Comparison of ENCODE assay signal across 15 cellular contexts in genomic region chr5:40781843-40782409, GRCh38. TPM values are rescaled to one million over a fixed set of nuclear protein-coding genes. Genes with fewer than 3 reads are reported as not detected.
A peak's percentile ranks its signal among the peaks of the same experiment; 100 is the strongest.
DNase-seq lines count a peak whose midpoint lies in the region; ATAC-seq, FAIRE-seq and TF ChIP-seq lines count a peak whose summit lies in the region.
"Had no signal": no experiment of that assay in that cellular context is flagged by ENCODE, and none has a peak within 500 bp of the region (broad histone marks: within the 10 kb centered on the region; RNA-seq: fewer than 3 reads in every experiment).

No MANE protein-coding gene starts in this region.

- CTCF ChIA-PET in AG04450 (lab: Charles Lee): interaction anchor here (0.9 kb wide), 1 partner anchor 21 kb away, joined by 3 read pairs; no protein-coding TSS in a partner anchor

- H3K4me3 ChIP-seq in AG04450 (ENCODE audit: low read depth, low read length): no peak overlapping the region
- H3K4me3 ChIP-seq in cardiac fibroblast (replicated peaks in 1 of 2; ENCODE audit: low read depth in 2 of 2, low read length in 2 of 2): no peak overlapping the region
- H3K4me3 ChIP-seq: coronary artery had no signal

- TF ChIP-seq POLR2A in H54 (IDR thresholded peaks at IDR 0.05; ENCODE audit: low read depth, low read length): no peak

- H3K27me3 ChIP-seq in AG04450 (ENCODE audit: control insufficient read depth, insufficient read depth, low read length): no peaks in the 10 kb centered on the region

- POLR2A ChIA-PET in AG04450 (lab: Yijun Ruan, JAX): interaction anchor here (0.6 to 0.9 kb wide), 2 partner anchors 11 to 15 kb away, joined by 3 to 4 read pairs; no protein-coding TSS in a partner anchor

- FAIRE-seq in H54 (lab: Jason Lieb, UNC) (peak; percentile 67), D721Med (lab: Jason Lieb, UNC) (no peak)

- no peak for TF ChIP-seq CTCF in AG04450 (IDR thresholded peaks at IDR 0.05; ENCODE audit: low read depth, low read length)
- no peak for TF ChIP-seq CTCF in cardiac fibroblast (IDR thresholded peaks at IDR 0.05; ENCODE audit: low read depth, low read length)
- TF ChIP-seq CTCF in D721Med (IDR thresholded peaks at IDR 0.05; ENCODE audit: insufficient read depth, missing control alignments): no peak

- no peaks in the 10 kb centered on the region for H3K9me3 ChIP-seq in AG04450 (ENCODE audit: control insufficient read depth, insufficient read depth, low read length)

- DNase-seq in AG04450 (ENCODE audit: low read depth, low spot score) (peak; percentile 29), H54 (ENCODE audit: insufficient read length, low spot score) (no peak), cardiac fibroblast (ENCODE audit: low read depth in 2 of 2) (peak; percentile 66 to 86), iris pigment epithelial cell (ENCODE audit: low read depth) (peak; percentile 82), NCI-H526 treated with DMSO at 0.1 percent for 48 hours (lab: John Stamatoyannopoulos, UW) (no peak), activated gamma-delta T cell treated with Interleukin-2 at 50 U/mL for 16 hours (no peak), D721Med (ENCODE audit: insufficient read length, low spot score) (no peak)
- DNase-seq: activated CD4-positive, CD25-positive, alpha-beta regulatory T cell; NCI-H1092; NCI-H524 treated with DMSO at 0.1 percent for 48 hours had no signal

- H3K27ac ChIP-seq in AG04450 (ENCODE audit: low read depth, low read length): no peak overlapping the region
- H3K27ac ChIP-seq: coronary artery, HL-60 had no signal

- ATAC-seq in HG02623 (IDR thresholded peaks at IDR 0.05; ENCODE audit: unreplicated experiment): no peak
- ATAC-seq: left lobe of liver; stimulated activated memory B cell treated with anti-CD40 and anti-IgM and Interleukin-4, amounts not matched to agents 10 μg/mL and 1 μg/mL and 100 μg/mL, for 72 hours had no signal

RNA-seq across cellular contexts. Expression of gene PRKAA1, which starts 16.2 kb away (rescaled TPM):
- 79.1 and 107 TPM in 2 replicates for polyA plus RNA-seq in AG04450 (2011; rRNA removed)
- polyA minus RNA-seq in AG04450 (2011; rRNA and poly(A)+ RNA removed): 59.5 and 75.8 TPM in 2 replicates

RNA-seq across cellular contexts. Expression of gene TTC33, which starts 26.2 kb away (rescaled TPM):
- polyA plus RNA-seq in AG04450 (2011; rRNA removed): 9.2 and 12.4 TPM in 2 replicates
- polyA minus RNA-seq in AG04450 (2011; rRNA and poly(A)+ RNA removed): 6.1 and 10.5 TPM in 2 replicates

RNA-seq across cellular contexts. Expression of gene RPL37, which starts 53.1 kb away (rescaled TPM):
- polyA plus RNA-seq in AG04450 (2011; rRNA removed): 4,632 and 5,076 TPM in 2 replicates
- 759 and 826 TPM in 2 replicates for polyA minus RNA-seq in AG04450 (2011; rRNA and poly(A)+ RNA removed)

RNA-seq across cellular contexts. Expression of gene CARD6, which starts 59.2 kb away (rescaled TPM):
- polyA plus RNA-seq in AG04450 (2011; rRNA removed): 3.2 and 4.2 TPM in 2 replicates
- polyA minus RNA-seq in AG04450 (2011; rRNA and poly(A)+ RNA removed): 4.0 and 5.0 TPM in 2 replicates

Comparison
In these comparisons a context has a peak if more than half of its experiments do, and no peak if none do; other contexts are left out.
1. DNase-seq: peak in AG04450 (single experiment), cardiac fibroblast (2 of 2) and iris pigment epithelial cell (single experiment); none in H54 (single experiment), NCI-H526 treated with DMSO at 0.1 percent for 48 hours (single experiment), activated gamma-delta T cell treated with Interleukin-2 at 50 U/mL for 16 hours (single experiment) and D721Med (single experiment).